Comparison of ENCODE assay signal across 8 cellular contexts in the genomic region with DNA sequence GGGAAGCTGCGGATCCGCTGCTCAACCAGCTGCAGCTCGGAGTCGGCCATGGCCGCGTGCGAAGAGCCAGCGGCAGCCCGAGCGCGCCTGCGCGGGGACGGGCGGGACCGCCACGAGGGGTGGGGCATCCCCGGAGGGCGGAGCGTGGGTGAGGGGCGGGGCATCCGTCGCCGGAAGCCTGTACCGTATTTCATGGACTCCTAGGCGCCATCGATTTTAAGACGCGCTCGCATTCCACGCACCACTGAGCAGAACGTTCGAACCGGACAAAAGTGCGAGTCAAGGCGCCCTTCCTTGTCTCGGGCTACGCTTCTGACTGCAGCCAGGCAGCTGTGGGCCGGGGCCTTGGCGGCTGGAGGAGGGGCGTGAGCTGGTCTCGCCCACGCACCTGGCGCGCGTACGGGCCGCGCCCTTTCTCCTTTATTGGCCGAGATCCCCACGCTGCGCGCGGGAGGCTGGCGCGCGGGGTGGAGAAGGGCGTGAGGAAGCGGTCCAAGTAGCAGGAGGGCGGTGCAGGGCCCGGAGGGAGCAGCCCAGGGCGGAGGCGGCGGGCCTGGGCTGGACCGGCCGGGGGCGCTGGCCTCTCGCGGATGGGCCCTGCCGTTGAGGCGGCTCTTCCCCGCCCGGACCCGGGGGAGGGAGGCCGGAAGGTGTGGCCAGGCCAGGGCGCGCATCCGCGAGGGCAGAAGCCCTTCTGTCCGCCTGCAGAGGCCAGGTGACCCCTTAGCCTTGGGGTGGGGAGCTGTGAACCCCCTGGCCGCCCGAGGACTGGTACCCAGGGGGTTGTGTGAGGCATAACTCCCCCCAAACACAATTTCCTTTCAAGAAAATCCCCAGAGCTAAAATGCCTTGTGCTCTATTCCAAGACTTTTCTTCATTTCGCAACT. TPM values are rescaled to one million over a fixed set of nuclear protein-coding genes. Genes with fewer than 3 reads are reported as not detected.
A peak's percentile ranks its signal among the peaks of the same experiment; 100 is the strongest.
DNase-seq lines count a peak whose midpoint lies in the region; ATAC-seq and TF ChIP-seq lines count a peak whose summit lies in the region.

A gene with protein sequence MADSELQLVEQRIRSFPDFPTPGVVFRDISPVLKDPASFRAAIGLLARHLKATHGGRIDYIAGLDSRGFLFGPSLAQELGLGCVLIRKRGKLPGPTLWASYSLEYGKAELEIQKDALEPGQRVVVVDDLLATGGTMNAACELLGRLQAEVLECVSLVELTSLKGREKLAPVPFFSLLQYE (minus strand): TSS at position 79 of the 887 bp plus-strand sequence. CDS start 29 bp downstream, at position 50.

- peak; percentile 92 to 97 (median 94) for DNase-seq in CD4-positive, CD25-positive, alpha-beta regulatory T cell
- DNase-seq in NCI-H774 (lab: John Stamatoyannopoulos, UW) (peak; percentile 59), dorsolateral prefrontal cortex (peak; percentile 83 to 96 (median 92)), lower leg skin (ENCODE audit: low spot score in 2 of 2) (peak; percentile 92 to 99)
- peak; percentile 98 for DNase-seq in activated CD4-positive, alpha-beta memory T cell treated with anti-CD3 and anti-CD28 coated beads for 36 hours
- peak; percentile 93 to 98 for DNase-seq in stimulated activated CD4-positive, alpha-beta T cell treated with anti-CD3 and anti-CD28 coated beads, Interleukin-4, amount 100 ng/mL, for 4 hours

- intact Hi-C loops in activated CD4-positive, alpha-beta memory T cell treated with anti-CD3 and anti-CD28 coated beads for 36 hours (cut with micrococcal nuclease): loop anchor here (1.0 to 10.0 kb wide), 5 partner anchors 9 to 404 kb away; partner anchors contain the start of genes ACSF3, CDT1 and TRAPPC2L
- intact Hi-C loops in dorsolateral prefrontal cortex (cut with DNase I) (loop anchor here (1.0 to 10.0 kb wide), 5 partner anchors 9 to 403 kb away; partner anchors contain the start of genes GALNS (in 2 of the 2), TRAPPC2L (in 2 of the 2), CDT1 (in 1 of the 2) and ZNF778 (in 1 of the 2)), lower leg skin (cut with DNase I; ENCODE audit: low total_unique reads) (loop anchor here (10.0 kb wide), 1 partner anchor 353 kb away; no protein-coding TSS in a partner anchor)

- no peaks in the 10 kb centered on the region for H3K27me3 ChIP-seq in CD4-positive, CD25-positive, alpha-beta regulatory T cell (ENCODE audit: control insufficient read depth, insufficient read depth, low read length)
- H3K27me3 ChIP-seq in dorsolateral prefrontal cortex: no peaks in the 10 kb centered on the region

- H3K27ac ChIP-seq in CD4-positive, CD25-positive, alpha-beta regulatory T cell (ENCODE audit: insufficient read depth, low read length, poor library complexity, severe bottlenecking): peak within 1 kb of the TSS; percentile 81
- peak within 1 kb of the TSS; percentile 41 to 97 (median 90) for H3K27ac ChIP-seq in dorsolateral prefrontal cortex

- POLR2A ChIA-PET in activated CD4-positive, alpha-beta memory T cell treated with anti-CD3 and anti-CD28 coated beads for 36 hours (lab: Charles Lee): interaction anchor here (0.6 to 6.9 kb wide), 12 partner anchors 9 to 404 kb away, joined by 3 to 81 read pairs (median 4); partner anchors contain the start of genes ACSF3, CDT1, GALNS and PIEZO1

- H3K4me3 ChIP-seq in CD4-positive, CD25-positive, alpha-beta regulatory T cell (ENCODE audit: low read depth, low read length): peak within 1 kb of the TSS; percentile 61
- H3K4me3 ChIP-seq in dorsolateral prefrontal cortex: peak within 1 kb of the TSS; percentile 75 to 100 (median 91)
- peak within 1 kb of the TSS; percentile 64 for H3K4me3 ChIP-seq in lower leg skin (ENCODE audit: low read depth, poor library complexity, severe bottlenecking)

- ATAC-seq in CD4-positive, CD25-positive, alpha-beta regulatory T cell (ENCODE audit: low read depth in 2 of 2): peak; percentile 84 to 88
- ATAC-seq in GM19438 (IDR thresholded peaks at IDR 0.05; ENCODE audit: low read depth, unreplicated experiment): peak; percentile 59
- peak; percentile 64 for ATAC-seq in HG03571 (IDR thresholded peaks at IDR 0.05; ENCODE audit: unreplicated experiment)

- no peaks in the 10 kb centered on the region for H3K9me3 Mint-ChIP-seq in CD4-positive, CD25-positive, alpha-beta regulatory T cell
- H3K9me3 Mint-ChIP-seq in activated CD4-positive, alpha-beta memory T cell treated with anti-CD3 and anti-CD28 coated beads for 36 hours: no peaks in the 10 kb centered on the region

- H3K4me1 Mint-ChIP-seq in CD4-positive, CD25-positive, alpha-beta regulatory T cell: peaks cover 0 to 27% (median 0%) of the 10 kb centered on the region in 4 donors
- peaks cover 27% of the 10 kb centered on the region for H3K4me1 Mint-ChIP-seq in activated CD4-positive, alpha-beta memory T cell treated with anti-CD3 and anti-CD28 coated beads for 36 hours (ENCODE audit: low read depth)

- H3K36me3 ChIP-seq in CD4-positive, CD25-positive, alpha-beta regulatory T cell (ENCODE audit: control insufficient read depth, insufficient read depth, low read length): peaks cover 8% of the 10 kb centered on the region

- 0 to 1% methylated on average over 50 to 52 of the region's 83 CpGs for WGBS in lower leg skin, 2 donors

- CTCF ChIA-PET in activated CD4-positive, alpha-beta memory T cell treated with anti-CD3 and anti-CD28 coated beads for 36 hours (lab: Charles Lee): interaction anchor here (0.7 to 5.2 kb wide), 22 partner anchors 9 to 435 kb away, joined by 3 to 39 read pairs (median 4); partner anchors contain the start of genes CDH15, CDT1, GALNS and PIEZO1

- H3K27me3 Mint-ChIP-seq in CD4-positive, CD25-positive, alpha-beta regulatory T cell: no peaks in the 10 kb centered on the region
- H3K27me3 Mint-ChIP-seq in activated CD4-positive, alpha-beta memory T cell treated with anti-CD3 and anti-CD28 coated beads for 36 hours: no peaks in the 10 kb centered on the region

- peak in 6 of 56 donors; percentile 2 to 16 (median 9) for TF ChIP-seq CTCF in dorsolateral prefrontal cortex (IDR thresholded peaks at IDR 0.05 in 54 of 56, conservative IDR thresholded peaks at IDR 0.05 in 2 of 56; ENCODE audit: low read depth in 1 of 56, partially characterized antibody in 56 of 56)
- TF ChIP-seq CTCF in lower leg skin (IDR thresholded peaks at IDR 0.05): no peak

- H3K27ac Mint-ChIP-seq in CD4-positive, CD25-positive, alpha-beta regulatory T cell: peak within 1 kb of the TSS; percentile 90 to 98 (median 97)
- peak within 1 kb of the TSS; percentile 99 for H3K27ac Mint-ChIP-seq in activated CD4-positive, alpha-beta memory T cell treated with anti-CD3 and anti-CD28 coated beads for 36 hours

- H3K36me3 Mint-ChIP-seq in CD4-positive, CD25-positive, alpha-beta regulatory T cell: peaks cover 3% of the 10 kb centered on the region
- H3K36me3 Mint-ChIP-seq in activated CD4-positive, alpha-beta memory T cell treated with anti-CD3 and anti-CD28 coated beads for 36 hours: peaks cover 32% of the 10 kb centered on the region

- peak within 1 kb of the TSS; percentile 96 to 98 (median 97) for H3K4me3 Mint-ChIP-seq in CD4-positive, CD25-positive, alpha-beta regulatory T cell
- peak within 1 kb of the TSS; percentile 95 for H3K4me3 Mint-ChIP-seq in activated CD4-positive, alpha-beta memory T cell treated with anti-CD3 and anti-CD28 coated beads for 36 hours

- H3K4me1 ChIP-seq in CD4-positive, CD25-positive, alpha-beta regulatory T cell (ENCODE audit: control insufficient read depth, insufficient read depth, low read length, poor library complexity, severe bottlenecking): peaks cover 36% of the 10 kb centered on the region

- peak in 1 of 2 donors; percentile 26 for TF ChIP-seq POLR2A in lower leg skin (IDR thresholded peaks at IDR 0.05)

- H3K9me3 ChIP-seq in CD4-positive, CD25-positive, alpha-beta regulatory T cell (ENCODE audit: control insufficient read depth in 2 of 2, low read length in 2 of 2): no peaks in the 10 kb centered on the region

RNA-seq across cellular contexts. Expression of the gene that starts here (rescaled TPM):
- 145 TPM for total RNA-seq in CD4-positive, CD25-positive, alpha-beta regulatory T cell
- 100 to 1,000 TPM; 370 to 489 (median 443) TPM for polyA plus RNA-seq in CD4-positive, CD25-positive, alpha-beta regulatory T cell
- 100 to 1,000 TPM; 270 to 272 TPM for total RNA-seq in activated CD4-positive, alpha-beta memory T cell treated with anti-CD3 and anti-CD28 coated beads for 36 hours
- total RNA-seq in dorsolateral prefrontal cortex (10 to 100 TPM; 21.9 to 51.6 (median 33.2) TPM), lower leg skin (100 to 1,000 TPM; 276 to 310 (median 291) TPM)

Comparison
In these comparisons a context has a peak if more than half of its experiments do, and no peak if none do; other contexts are left out.
1. Peak in every context shown above with its lines: DNase-seq, ATAC-seq, H3K4me3 ChIP-seq and H3K27ac ChIP-seq.